29 cellular contexts compared by ENCODE assay signal in genomic region chr5:57717555-57717954, GRCh38.
"Had no signal": no experiment of that assay in that cellular context is flagged by ENCODE, and none has a peak within 500 bp of the region (broad histone marks: within the 10 kb centered on the region; RNA-seq: fewer than 3 reads in every experiment).

No MANE protein-coding gene starts in this region.

- H3K27me3 ChIP-seq: MG63, SJSA1 had no signal

- H3K36me3 ChIP-seq: MG63, SJSA1 had no signal

- H3K4me3 ChIP-seq: MG63, SJSA1 had no signal

- DNase-seq: activated CD4-positive, alpha-beta T cell treated with anti-CD3 and anti-CD28 coated beads for 48 hours; activated CD4-positive, alpha-beta T cell treated with anti-CD3 and anti-CD28 coated beads, Interleukin-2, amount 50 U/mL, for 48 hours; activated CD4-positive, CD25-positive, alpha-beta regulatory T cell treated with anti-CD3 and anti-CD28 coated beads, Interleukin-2, amount 50 U/mL, for 72 hours; activated CD8-positive, alpha-beta memory T cell treated with anti-CD3 and anti-CD28 coated beads, Interleukin-2, amount 10 ng/mL, durations not matched to agents 7 days and 5 days; activated effector memory CD4-positive, alpha-beta T cell treated with Interleukin-2 at 50 U/mL for 16 hours; activated naive CD4-positive, alpha-beta T cell; activated T-cell treated with anti-CD3 and anti-CD28 coated beads, Interleukin-2, amount 50 U/mL, for 24 hours; amygdala; KBM-7; MG63; MV-4-11; NCI-H1092 treated with DMSO at 0.1 percent for 48 hours; NCI-H1417 treated with DMSO at 0.1 percent for 48 hours; NCI-H1694; NCI-H2029; NCI-H2107; NCI-H2171 treated with DMSO at 0.1 percent for 48 hours; NCI-H226; NCI-H510A; NCI-H526 treated with DMSO at 0.1 percent for 48 hours; NCI-H82; Right ventricle myocardium superior; SW 1271 had no signal

- H3K9me3 ChIP-seq: MG63, SJSA1 had no signal

- ATAC-seq: activated CD8-positive, alpha-beta memory T cell treated with anti-CD3 and anti-CD28 coated beads, Interleukin-2, amount 10 ng/mL, durations not matched to agents 7 days and 5 days; activated naive CD4-positive, alpha-beta T cell treated with anti-CD3 and anti-CD28 coated beads, Interleukin-2, amount 50 U/mL, for 72 hours; Panc1; SK-N-SH treated with all-trans-retinoic acid at 6 μM for 48 hours; WTC11 had no signal

- H3K27ac ChIP-seq: RWPE1, SJSA1 had no signal
